8 cellular contexts compared by ENCODE assay signal in the genomic region with DNA sequence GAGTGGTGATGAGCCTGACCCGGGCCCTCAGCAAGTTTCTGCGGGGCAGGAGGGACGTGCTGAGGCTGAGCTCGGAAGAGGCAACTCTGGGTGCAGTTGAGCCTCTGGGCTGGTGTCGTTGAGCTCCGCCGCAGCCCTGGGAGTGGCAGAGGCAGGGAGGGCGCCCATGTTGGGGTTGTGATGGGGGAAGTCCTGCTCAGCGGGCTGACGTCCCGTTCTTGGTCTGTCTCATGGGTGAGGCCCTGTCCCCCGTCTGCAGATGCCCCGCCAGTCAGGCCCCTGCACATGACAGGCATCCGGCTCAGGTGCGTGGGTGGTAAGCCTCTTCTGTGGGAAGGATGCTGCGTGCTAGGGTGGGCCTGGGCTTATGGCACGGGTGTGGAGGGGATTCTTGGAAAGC.
DNase-seq lines count a peak whose midpoint lies in the region; ATAC-seq and TF ChIP-seq lines count a peak whose summit lies in the region.

No MANE protein-coding gene starts in this region.

- DNase-seq in activated CD8-positive, alpha-beta memory T cell treated with anti-CD3 and anti-CD28 coated beads, Interleukin-2, amount 50 U/mL, for 1 hour (ENCODE audit: extremely low read depth), result peak; percentile 58
- peak; percentile 67 for DNase-seq in stimulated activated CD4-positive, alpha-beta T cell treated with anti-CD3 and anti-CD28 coated beads, Interleukin-12 subunit alpha, Interleukin-12 subunit beta, amount 100 ng/mL, for 4 hours
- DNase-seq in AML-193 (lab: John Stamatoyannopoulos, UW) (no peak), smooth muscle cell (lab: John Stamatoyannopoulos, UW; ENCODE audit: unreplicated experiment) (no peak), cerebellar nuclear complex (lab: John Stamatoyannopoulos, UW) (no peak), GOT3 (lab: John Stamatoyannopoulos, UW) (no peak)

- ATAC-seq in GM18502 (IDR thresholded peaks at IDR 0.05; ENCODE audit: poor library complexity, unreplicated experiment), result peak; percentile 28
- ATAC-seq in HG02973 (IDR thresholded peaks at IDR 0.05; ENCODE audit: unreplicated experiment), result peak; percentile 25

- peaks cover 100% of the 10 kb centered on the region for H4K20me1 ChIP-seq in smooth muscle cell (ENCODE audit: low read depth)

- H3K27ac ChIP-seq in smooth muscle cell (ENCODE audit: low read depth), result no peak overlapping the region

- no peaks in the 10 kb centered on the region for H3K4me1 ChIP-seq in smooth muscle cell (ENCODE audit: low read depth)

- H3K4me2 ChIP-seq in smooth muscle cell, result no peak overlapping the region

- H3K4me3 ChIP-seq in smooth muscle cell, result no peak overlapping the region

- peaks cover 94% of the 10 kb centered on the region for H3K79me2 ChIP-seq in smooth muscle cell (ENCODE audit: low read depth)

- no peak for TF ChIP-seq CTCF in smooth muscle cell (IDR thresholded peaks at IDR 0.05; ENCODE audit: borderline replicate concordance, insufficient read depth, poor library complexity, severe bottlenecking)

- H3K27me3 ChIP-seq in smooth muscle cell (ENCODE audit: low read depth), result no peaks in the 10 kb centered on the region

- no peaks in the 10 kb centered on the region for H3K36me3 ChIP-seq in smooth muscle cell (ENCODE audit: low read depth)

- H3K9ac ChIP-seq in smooth muscle cell (ENCODE audit: low read depth), result no peak overlapping the region

- H2AFZ ChIP-seq in smooth muscle cell (ENCODE audit: low read depth), result no peak overlapping the region

- WGBS in smooth muscle cell (ENCODE audit: low lambda C conversion rate), result 84% methylated on average over 16 of the region's 17 CpGs

- H3F3A ChIP-seq in smooth muscle cell (ENCODE audit: low read depth), result no peaks in the 10 kb centered on the region

- H3K9me3 ChIP-seq in smooth muscle cell (replicated peaks; ENCODE audit: low read depth), result no peaks in the 10 kb centered on the region

Comparison
In these comparisons a context has a peak if more than half of its experiments do, and no peak if none do; other contexts are left out.
1. DNase-seq: peak in activated CD8-positive, alpha-beta memory T cell treated with anti-CD3 and anti-CD28 coated beads, Interleukin-2, amount 50 U/mL, for 1 hour (single experiment) and stimulated activated CD4-positive, alpha-beta T cell treated with anti-CD3 and anti-CD28 coated beads, Interleukin-12 subunit alpha, Interleukin-12 subunit beta, amount 100 ng/mL, for 4 hours (single experiment); none in AML-193 (0 of 2), smooth muscle cell (single experiment), cerebellar nuclear complex (0 of 2) and GOT3 (single experiment).